ENCODE assay signal across 21 cellular contexts in genomic region chr18:31983976-31984375, GRCh38. TPM values are rescaled to one million over a fixed set of nuclear protein-coding genes. Genes with fewer than 3 reads are reported as not detected.
DNase-seq lines count a peak whose midpoint lies in the region; ATAC-seq, FAIRE-seq and TF ChIP-seq lines count a peak whose summit lies in the region.
"Had no signal": no experiment of that assay in that cellular context is flagged by ENCODE, and none has a peak within 500 bp of the region (broad histone marks: within the 10 kb centered on the region; RNA-seq: fewer than 3 reads in every experiment).

No MANE protein-coding gene starts in this region.

- in situ Hi-C loops in gastrocnemius medialis (cut with MboI; ENCODE audit: low sequenced_read_pairs in 4 of 4) = no loop called here

- H3K27ac ChIP-seq in gastrocnemius medialis (peak overlapping the region; percentile 52 to 74 (median 60)), pancreas (no peak overlapping the region)

- peaks cover under 1% of the 10 kb centered on the region for H3K36me3 Mint-ChIP-seq in activated naive CD4-positive, alpha-beta T cell treated with anti-CD3 and anti-CD28 coated beads, Interleukin-2, amount 50 U/mL, for 24 hours
- H3K36me3 Mint-ChIP-seq in activated naive CD4-positive, alpha-beta T cell treated with anti-CD3 and anti-CD28 coated beads for 36 hours (ENCODE audit: low read depth) = no peaks in the 10 kb centered on the region
- no peaks in the 10 kb centered on the region for H3K36me3 Mint-ChIP-seq in T-cell
- H3K36me3 Mint-ChIP-seq: CD14-positive monocyte had no signal

- H3K9me3 Mint-ChIP-seq in activated naive CD4-positive, alpha-beta T cell treated with anti-CD3 and anti-CD28 coated beads, Interleukin-2, amount 50 U/mL, for 24 hours = peaks cover 1% of the 10 kb centered on the region
- H3K9me3 Mint-ChIP-seq in activated naive CD4-positive, alpha-beta T cell treated with anti-CD3 and anti-CD28 coated beads for 36 hours = peaks cover 4% of the 10 kb centered on the region
- peaks cover 0 to 5% (median under 1%) of the 10 kb centered on the region in 3 donors for H3K9me3 Mint-ChIP-seq in T-cell

- TF ChIP-seq POLR2A in gastrocnemius medialis (IDR thresholded peaks at IDR 0.05) = no peak

- DNase-seq in activated naive CD4-positive, alpha-beta T cell treated with anti-CD3 and anti-CD28 coated beads for 36 hours = no peak
- no peak for DNase-seq in T-cell
- DNase-seq in left colon = no peak
- no peak for DNase-seq in gastrocnemius medialis
- DNase-seq in stimulated activated naive CD8-positive, alpha-beta T cell treated with anti-CD3 and anti-CD28 coated beads, Interleukin-15, Interleukin-2, amounts not matched to agents 100 U/mL and 50 U/mL, for 24 hours = no peak
- no peak for DNase-seq in pancreas
- DNase-seq in activated effector memory CD4-positive, alpha-beta T cell treated with Interleukin-2 at 50 U/mL for 16 hours = no peak
- DNase-seq: 8988T, Calu3, DMS53, KG1, NCI-H1417, NCI-H187, NCI-H226, NCI-H524, NCI-H82, PC-3, RPMI8226, SHP77 treated with DMSO at 0.1 percent for 48 hours had no signal

- no peaks in the 10 kb centered on the region for H3K27me3 Mint-ChIP-seq in activated naive CD4-positive, alpha-beta T cell treated with anti-CD3 and anti-CD28 coated beads, Interleukin-2, amount 50 U/mL, for 24 hours
- no peaks in the 10 kb centered on the region for H3K27me3 Mint-ChIP-seq in activated naive CD4-positive, alpha-beta T cell treated with anti-CD3 and anti-CD28 coated beads for 36 hours (ENCODE audit: low read depth)
- no peaks in the 10 kb centered on the region for H3K27me3 Mint-ChIP-seq in T-cell

- CTCF ChIA-PET in activated naive CD4-positive, alpha-beta T cell treated with anti-CD3 and anti-CD28 coated beads for 36 hours (lab: Charles Lee) = no interaction called here
- CTCF ChIA-PET in T-cell (lab: Charles Lee) = no interaction called here

- H3K4me1 ChIP-seq in gastrocnemius medialis (peaks cover 0 to 6% of the 10 kb centered on the region in 2 donors), pancreas (no peaks in the 10 kb centered on the region)

- FAIRE-seq in pancreas (lab: Jason Lieb, UNC) = no peak

- H3K4me3 ChIP-seq in gastrocnemius medialis = no peak overlapping the region
- no peak overlapping the region for H3K4me3 ChIP-seq in pancreas

- H3K27ac Mint-ChIP-seq in activated naive CD4-positive, alpha-beta T cell treated with anti-CD3 and anti-CD28 coated beads, Interleukin-2, amount 50 U/mL, for 24 hours = no peak overlapping the region
- H3K27ac Mint-ChIP-seq in activated naive CD4-positive, alpha-beta T cell treated with anti-CD3 and anti-CD28 coated beads for 36 hours = no peak overlapping the region
- peak overlapping the region in 1 of 2 donors; percentile 58 for H3K27ac Mint-ChIP-seq in T-cell

- peak overlapping the region; percentile 23 for H3K4me3 Mint-ChIP-seq in activated naive CD4-positive, alpha-beta T cell treated with anti-CD3 and anti-CD28 coated beads, Interleukin-2, amount 50 U/mL, for 24 hours
- H3K4me3 Mint-ChIP-seq in activated naive CD4-positive, alpha-beta T cell treated with anti-CD3 and anti-CD28 coated beads for 36 hours = no peak overlapping the region
- no peak overlapping the region for H3K4me3 Mint-ChIP-seq in T-cell
- H3K4me3 Mint-ChIP-seq: CD14-positive monocyte had no signal

- peaks cover 22% of the 10 kb centered on the region for H3K4me1 Mint-ChIP-seq in activated naive CD4-positive, alpha-beta T cell treated with anti-CD3 and anti-CD28 coated beads, Interleukin-2, amount 50 U/mL, for 24 hours
- H3K4me1 Mint-ChIP-seq in activated naive CD4-positive, alpha-beta T cell treated with anti-CD3 and anti-CD28 coated beads for 36 hours (ENCODE audit: low read depth) = peaks cover 12% of the 10 kb centered on the region
- peaks cover 22 to 27% (median 24%) of the 10 kb centered on the region in 3 donors for H3K4me1 Mint-ChIP-seq in T-cell
- H3K4me1 Mint-ChIP-seq: CD14-positive monocyte had no signal

- intact Hi-C loops in activated naive CD4-positive, alpha-beta T cell treated with anti-CD3 and anti-CD28 coated beads for 36 hours (cut with micrococcal nuclease) = no loop called here
- intact Hi-C loops in left colon (cut with DNase I, micrococcal nuclease) (no loop called here), gastrocnemius medialis (cut with DNase I; ENCODE audit: low total_unique reads) (no loop called here), pancreas (cut with DNase I) (no loop called here)

- H3K36me3 ChIP-seq in gastrocnemius medialis (no peaks in the 10 kb centered on the region), pancreas (no peaks in the 10 kb centered on the region)

- ATAC-seq in T-cell (replicated peaks in 1 of 4) = peak in 3 of 4 experiments; percentile 36 to 49 (median 42)
- ATAC-seq in left colon = peak; percentile 34
- ATAC-seq in gastrocnemius medialis = no peak
- ATAC-seq in stimulated activated naive CD8-positive, alpha-beta T cell treated with anti-CD3 and anti-CD28 coated beads, Interleukin-15, Interleukin-2, amounts not matched to agents 100 U/mL and 50 U/mL, for 24 hours = no peak
- ATAC-seq in pancreas = no peak
- ATAC-seq: PC-3 had no signal

- POLR2A ChIA-PET in T-cell (lab: Charles Lee) = interaction anchor here in 1 of 2 donors (0.6 kb wide), 1 partner anchor 59 kb away, joined by 3 read pairs; no protein-coding TSS in a partner anchor

- H3K9me3 ChIP-seq in gastrocnemius medialis = no peaks in the 10 kb centered on the region
- H3K9me3 ChIP-seq in pancreas = no peaks in the 10 kb centered on the region

- 61 to 62% methylated on average over 5 of the region's 5 CpGs for WGBS in pancreas, 2 donors

- no peak for TF ChIP-seq CTCF in gastrocnemius medialis (IDR thresholded peaks at IDR 0.05 in 4 of 5, conservative IDR thresholded peaks at IDR 0.05 in 1 of 5)
- TF ChIP-seq CTCF in pancreas (IDR thresholded peaks at IDR 0.05) = no peak

- H3K27me3 ChIP-seq in gastrocnemius medialis (no peaks in the 10 kb centered on the region), pancreas (no peaks in the 10 kb centered on the region)

RNA-seq across cellular contexts. Expression of gene RNF125, which starts 34.6 kb away (rescaled TPM):
- total RNA-seq in activated naive CD4-positive, alpha-beta T cell treated with anti-CD3 and anti-CD28 coated beads for 36 hours = 10 to 100 TPM; 11.4 to 12.0 TPM
- total RNA-seq in T-cell (10 to 100 TPM; 33.6 to 70.1 (median 37.4) TPM), left colon (10 to 100 TPM in 1 of 2 donors, 1 to 10 TPM in 1; 8.5 to 12.0 TPM), gastrocnemius medialis (1 to 10 TPM in 3 of 4 donors, under 1 TPM in 1; 0.85 to 6.4 (median 3.1) TPM), pancreas (1 to 10 TPM; 1.6 to 3.5 (median 2.3) TPM)
- polyA plus RNA-seq in pancreas = 1 to 10 TPM in 1 of 2 donors, under 1 TPM in 1; 0.92 to 1.2 TPM

RNA-seq across cellular contexts. Expression of gene TRAPPC8, which starts 41.0 kb away (rescaled TPM):
- total RNA-seq in activated naive CD4-positive, alpha-beta T cell treated with anti-CD3 and anti-CD28 coated beads for 36 hours = 10 to 100 TPM; 24.9 to 26.5 TPM
- total RNA-seq in T-cell = 10 to 100 TPM; 44.7 to 62.0 (median 51.8) TPM
- 10 to 100 TPM; 47.1 to 48.1 TPM for total RNA-seq in left colon
- 10 to 100 TPM; 29.8 to 40.7 (median 39.1) TPM for total RNA-seq in gastrocnemius medialis
- 10 to 100 TPM; 11.2 to 26.2 (median 17.6) TPM for total RNA-seq in pancreas
- 10 to 100 TPM in 1 of 2 donors, 1 to 10 TPM in 1; 7.6 to 12.6 TPM for polyA plus RNA-seq in pancreas

Comparison
In these comparisons a context has a peak if more than half of its experiments do, and no peak if none do; other contexts are left out.
1. ATAC-seq: peak in T-cell (3 of 4) and left colon (single experiment); none in gastrocnemius medialis (0 of 2), stimulated activated naive CD8-positive, alpha-beta T cell treated with anti-CD3 and anti-CD28 coated beads, Interleukin-15, Interleukin-2, amounts not matched to agents 100 U/mL and 50 U/mL, for 24 hours (single experiment) and pancreas (0 of 4).
2. H3K27ac ChIP-seq: peak in gastrocnemius medialis (4 of 4); none in pancreas (0 of 4).